9 cellular contexts compared by ENCODE assay signal in the genomic region with DNA sequence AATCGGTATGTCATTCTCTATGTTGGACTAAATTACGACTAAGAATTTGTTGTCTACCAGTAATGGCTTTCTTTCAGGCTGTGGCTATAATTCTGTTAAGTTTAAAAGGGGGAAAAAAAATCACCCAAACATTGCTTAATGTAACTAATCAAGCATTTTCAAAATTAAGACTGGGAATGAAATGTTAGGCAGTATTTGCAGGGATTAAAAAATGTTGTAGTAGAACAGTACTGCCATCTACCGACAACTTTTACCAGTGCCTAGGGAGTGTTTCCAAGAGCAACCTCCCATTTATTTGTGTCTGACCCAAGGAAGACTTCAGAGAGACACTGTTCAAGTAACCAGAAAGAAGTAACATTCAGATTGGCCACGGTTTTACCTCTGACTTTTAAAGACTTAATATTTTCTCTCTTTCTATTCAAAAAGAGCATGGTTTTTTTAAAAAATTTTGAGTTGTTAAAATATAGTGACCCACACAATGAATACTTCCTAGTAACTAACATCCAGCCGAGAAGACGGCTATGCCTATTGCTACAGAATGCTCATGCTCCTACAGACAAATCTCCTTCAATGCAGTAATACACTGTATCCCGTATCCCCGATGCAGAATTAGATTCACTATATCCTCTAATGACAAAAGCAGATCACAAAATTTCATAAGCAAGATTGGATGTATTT.
A peak's percentile ranks its signal among the peaks of the same experiment; 100 is the strongest.
DNase-seq lines count a peak whose midpoint lies in the region; ATAC-seq, FAIRE-seq and TF ChIP-seq lines count a peak whose summit lies in the region.
"Had no signal": no experiment of that assay in that cellular context is flagged by ENCODE, and none has a peak within 500 bp of the region (broad histone marks: within the 10 kb centered on the region; RNA-seq: fewer than 3 reads in every experiment).

No MANE protein-coding gene starts in this region.

- no peaks in the 10 kb centered on the region for H3K36me3 Mint-ChIP-seq in activated naive CD8-positive, alpha-beta T cell treated with anti-CD3 and anti-CD28 coated beads, Interleukin-2, amount 10 ng/mL, durations not matched to agents 7 days and 5 days
- no peaks in the 10 kb centered on the region for H3K36me3 Mint-ChIP-seq in activated naive CD8-positive, alpha-beta T cell treated with anti-CD3 and anti-CD28 coated beads, Interleukin-2, amount 50 U/mL, for 24 hours (ENCODE audit: low read depth)

- H3K36me3 ChIP-seq in bronchial epithelial cell (ENCODE audit: control insufficient read depth, insufficient read depth, low read length) (no peaks in the 10 kb centered on the region), transverse colon (no peaks in the 10 kb centered on the region)

- POLR2A ChIA-PET in activated naive CD8-positive, alpha-beta T cell treated with anti-CD3 and anti-CD28 coated beads, Interleukin-2, amount 10 ng/mL, durations not matched to agents 7 days and 5 days (lab: Charles Lee), result no interaction called here

- no peaks in the 10 kb centered on the region for H3K9me3 Mint-ChIP-seq in activated naive CD8-positive, alpha-beta T cell treated with anti-CD3 and anti-CD28 coated beads, Interleukin-2, amount 10 ng/mL, durations not matched to agents 7 days and 5 days
- no peaks in the 10 kb centered on the region for H3K9me3 Mint-ChIP-seq in activated naive CD8-positive, alpha-beta T cell treated with anti-CD3 and anti-CD28 coated beads, Interleukin-2, amount 50 U/mL, for 24 hours
- H3K9me3 Mint-ChIP-seq: effector memory CD8-positive, alpha-beta T cell had no signal

- 58 to 59% methylated on average over 8 of the region's 8 CpGs for WGBS in transverse colon (ENCODE audit: low coverage in 1 of 2), 2 donors

- peak overlapping the region in 2 of 4 donors; percentile 23 to 78 for H3K27ac ChIP-seq in transverse colon

- no peak for TF ChIP-seq POLR2A in transverse colon (IDR thresholded peaks at IDR 0.05)

- no peaks in the 10 kb centered on the region for H3K27me3 ChIP-seq in bronchial epithelial cell (ENCODE audit: control insufficient read depth, insufficient read depth, low read length)
- no peaks in the 10 kb centered on the region for H3K27me3 ChIP-seq in transverse colon

- no peak for FAIRE-seq in bronchial epithelial cell (lab: Jason Lieb, UNC)

- no peak for DNase-seq in activated naive CD8-positive, alpha-beta T cell treated with anti-CD3 and anti-CD28 coated beads, Interleukin-2, amount 10 ng/mL, durations not matched to agents 7 days and 5 days
- DNase-seq in activated naive CD8-positive, alpha-beta T cell treated with anti-CD3 and anti-CD28 coated beads, Interleukin-2, amount 50 U/mL, for 24 hours, result no peak
- DNase-seq in HPDE6-E6E7 (ENCODE audit: extremely low spot score) (peak; percentile 42), NCI-H82 treated with DMSO at 0.1 percent for 48 hours (lab: John Stamatoyannopoulos, UW; ENCODE audit: unreplicated experiment) (peak; percentile 73), bronchial epithelial cell (ENCODE audit: low read depth) (peak; percentile 74), kidney tubule cell (ENCODE audit: low spot score) (peak; percentile 69), transverse colon (no peak)

- no peaks in the 10 kb centered on the region for H3K9me3 ChIP-seq in transverse colon

- TF ChIP-seq CTCF in bronchial epithelial cell (IDR thresholded peaks at IDR 0.05; ENCODE audit: insufficient read depth, low read length, severe bottlenecking) (peak; percentile 64), transverse colon (IDR thresholded peaks at IDR 0.05) (peak; percentile 71 to 87 (median 77))

- H3K27ac Mint-ChIP-seq in activated naive CD8-positive, alpha-beta T cell treated with anti-CD3 and anti-CD28 coated beads, Interleukin-2, amount 10 ng/mL, durations not matched to agents 7 days and 5 days, result no peak overlapping the region
- H3K27ac Mint-ChIP-seq in activated naive CD8-positive, alpha-beta T cell treated with anti-CD3 and anti-CD28 coated beads, Interleukin-2, amount 50 U/mL, for 24 hours, result no peak overlapping the region
- H3K27ac Mint-ChIP-seq: effector memory CD8-positive, alpha-beta T cell had no signal

- peaks cover 0 to 12% (median 0%) of the 10 kb centered on the region in 4 donors for H3K4me1 ChIP-seq in transverse colon

- H3K27me3 Mint-ChIP-seq in activated naive CD8-positive, alpha-beta T cell treated with anti-CD3 and anti-CD28 coated beads, Interleukin-2, amount 10 ng/mL, durations not matched to agents 7 days and 5 days, result no peaks in the 10 kb centered on the region
- no peaks in the 10 kb centered on the region for H3K27me3 Mint-ChIP-seq in activated naive CD8-positive, alpha-beta T cell treated with anti-CD3 and anti-CD28 coated beads, Interleukin-2, amount 50 U/mL, for 24 hours
- H3K27me3 Mint-ChIP-seq: effector memory CD8-positive, alpha-beta T cell had no signal

- H3K4me1 Mint-ChIP-seq in activated naive CD8-positive, alpha-beta T cell treated with anti-CD3 and anti-CD28 coated beads, Interleukin-2, amount 10 ng/mL, durations not matched to agents 7 days and 5 days, result peaks cover 3% of the 10 kb centered on the region
- H3K4me1 Mint-ChIP-seq in activated naive CD8-positive, alpha-beta T cell treated with anti-CD3 and anti-CD28 coated beads, Interleukin-2, amount 50 U/mL, for 24 hours, result peaks cover 6% of the 10 kb centered on the region

- H3K4me3 ChIP-seq in bronchial epithelial cell (ENCODE audit: low read depth, low read length) (no peak overlapping the region), transverse colon (no peak overlapping the region)

- in situ Hi-C loops in transverse colon (cut with MboI; ENCODE audit: low pct_ligation_motif_present in 1 of 4, low pct_unique_long_range_greater_than_20kb in 1 of 4, low sequenced_read_pairs in 3 of 4), result loop anchor here in 1 of 4 donors (25.0 kb wide), 1 partner anchor 756 kb away; no protein-coding TSS in a partner anchor

- TF ChIP-seq EP300 in transverse colon (IDR thresholded peaks at IDR 0.05; ENCODE audit: low read depth), result no peak

- peak; percentile 54 for ATAC-seq in activated naive CD8-positive, alpha-beta T cell treated with anti-CD3 and anti-CD28 coated beads, Interleukin-2, amount 10 ng/mL, durations not matched to agents 7 days and 5 days (ENCODE audit: low read depth)
- no peak for ATAC-seq in activated naive CD8-positive, alpha-beta T cell treated with anti-CD3 and anti-CD28 coated beads, Interleukin-2, amount 50 U/mL, for 24 hours
- no peak for ATAC-seq in HG03520 (IDR thresholded peaks at IDR 0.05; ENCODE audit: unreplicated experiment)
- ATAC-seq: effector memory CD8-positive, alpha-beta T cell had no signal

- H3K4me3 Mint-ChIP-seq in activated naive CD8-positive, alpha-beta T cell treated with anti-CD3 and anti-CD28 coated beads, Interleukin-2, amount 10 ng/mL, durations not matched to agents 7 days and 5 days, result no peak overlapping the region
- no peak overlapping the region for H3K4me3 Mint-ChIP-seq in activated naive CD8-positive, alpha-beta T cell treated with anti-CD3 and anti-CD28 coated beads, Interleukin-2, amount 50 U/mL, for 24 hours
- H3K4me3 Mint-ChIP-seq: effector memory CD8-positive, alpha-beta T cell had no signal

- intact Hi-C loops in transverse colon (cut with DNase I; ENCODE audit: low total_unique reads), result loop anchor here (5.0 kb wide), 1 partner anchor 736 kb away; a partner anchor contains a TSS

Comparison
In these comparisons a context has a peak if more than half of its experiments do, and no peak if none do; other contexts are left out.
1. DNase-seq: peak in HPDE6-E6E7 (single experiment), NCI-H82 treated with DMSO at 0.1 percent for 48 hours (single experiment), bronchial epithelial cell (single experiment) and kidney tubule cell (single experiment); none in activated naive CD8-positive, alpha-beta T cell treated with anti-CD3 and anti-CD28 coated beads, Interleukin-2, amount 10 ng/mL, durations not matched to agents 7 days and 5 days (single experiment), activated naive CD8-positive, alpha-beta T cell treated with anti-CD3 and anti-CD28 coated beads, Interleukin-2, amount 50 U/mL, for 24 hours (single experiment) and transverse colon (single experiment).